8 cellular contexts compared by ENCODE assay signal in genomic region chr17:67995568-67996191, GRCh38. TPM values are rescaled to one million over a fixed set of nuclear protein-coding genes. Genes with fewer than 3 reads are reported as not detected.
DNase-seq lines count a peak whose midpoint lies in the region; ATAC-seq and TF ChIP-seq lines count a peak whose summit lies in the region.

No MANE protein-coding gene starts in this region.

- peaks cover 7% of the 10 kb centered on the region for H3K79me2 ChIP-seq in trophoblast cell (ENCODE audit: control insufficient read depth, insufficient read depth, low read length, poor library complexity)

- H3K36me3 ChIP-seq in HAP-1 (replicated peaks) (peaks cover 3% of the 10 kb centered on the region; the same call in 1 of the 2 replicates), trophoblast cell (ENCODE audit: control insufficient read depth in 1 of 2, insufficient read depth in 2 of 2, low read length in 2 of 2) (no peaks in the 10 kb centered on the region)

- peaks cover 23% of the 10 kb centered on the region for H3K4me1 ChIP-seq in HAP-1
- H3K4me1 ChIP-seq in trophoblast cell (ENCODE audit: control insufficient read depth in 1 of 2, insufficient read depth in 2 of 2, low read length in 2 of 2): peaks cover 4 to 9% of the 10 kb centered on the region in 2 experiments

- peak overlapping the region; percentile 99 for H3K4me2 ChIP-seq in trophoblast cell (ENCODE audit: low read length)

- peaks cover 9% of the 10 kb centered on the region for H3K79me1 ChIP-seq in trophoblast cell (ENCODE audit: low read length)

- peaks cover 35% of the 10 kb centered on the region for H3K4me1 Mint-ChIP-seq in activated T-cell treated with anti-CD3 and anti-CD28 coated beads, Interleukin-2, amount 50 U/mL, for 72 hours (ENCODE audit: low read depth)

- no peak overlapping the region for H3K27ac ChIP-seq in trophoblast cell (ENCODE audit: low read depth, low read length)

- peaks cover 8 to 13% of the 10 kb centered on the region in 2 donors for H3K36me3 Mint-ChIP-seq in activated T-cell treated with anti-CD3 and anti-CD28 coated beads, Interleukin-2, amount 50 U/mL, for 72 hours (ENCODE audit: insufficient read depth in 2 of 2)

- peak overlapping the region; percentile 64 for H3K4me3 ChIP-seq in AG10803 (ENCODE audit: low read length)
- H3K4me3 ChIP-seq in HAP-1: peak overlapping the region; percentile 35
- H3K4me3 ChIP-seq in trophoblast cell (ENCODE audit: low read depth, low read length): peak overlapping the region; percentile 51

- H3K4ac ChIP-seq in trophoblast cell (ENCODE audit: low read depth, low read length): no peak overlapping the region

- H2BK5ac ChIP-seq in trophoblast cell (ENCODE audit: low read depth, low read length, poor library complexity): no peak overlapping the region

- H3K27ac Mint-ChIP-seq in activated T-cell treated with anti-CD3 and anti-CD28 coated beads, Interleukin-2, amount 50 U/mL, for 72 hours: peak overlapping the region; percentile 82

- peaks cover 24% of the 10 kb centered on the region for H3K27me3 Mint-ChIP-seq in activated T-cell treated with anti-CD3 and anti-CD28 coated beads, Interleukin-2, amount 50 U/mL, for 72 hours (ENCODE audit: low read depth)

- in situ Hi-C loops in HAP-1 (cut with MboI; ENCODE audit: low sequenced_read_pairs): loop anchor here (25.0 kb wide), 1 partner anchor 767 kb away; no protein-coding TSS in a partner anchor

- no peak overlapping the region for H2BK120ac ChIP-seq in trophoblast cell (ENCODE audit: insufficient read depth, low read length, poor library complexity)

- no peak overlapping the region for H2AFZ ChIP-seq in trophoblast cell (ENCODE audit: insufficient read depth, low read length, poor library complexity)

- H3K9me3 Mint-ChIP-seq in activated T-cell treated with anti-CD3 and anti-CD28 coated beads, Interleukin-2, amount 50 U/mL, for 72 hours: no peaks in the 10 kb centered on the region

- peak in 1 of 2 donors; percentile 10 for ATAC-seq in activated T-cell treated with anti-CD3 and anti-CD28 coated beads, Interleukin-2, amount 50 U/mL, for 72 hours (replicated peaks in 1 of 2)
- ATAC-seq in Right ventricle myocardium inferior (peak; percentile 23), HG03520 (IDR thresholded peaks at IDR 0.05; ENCODE audit: unreplicated experiment) (no peak)

- no peak overlapping the region for H3K9ac ChIP-seq in trophoblast cell (ENCODE audit: low read length)

- no peak overlapping the region for H3K14ac ChIP-seq in trophoblast cell (ENCODE audit: low read length)

- no peak overlapping the region for H3K23ac ChIP-seq in trophoblast cell (ENCODE audit: low read length)

- DNase-seq in AG10803 (ENCODE audit: low read depth) (no peak), HAP-1 (ENCODE audit: low spot score in 2 of 2) (peak; percentile 38 to 65), Right ventricle myocardium inferior (ENCODE audit: missing footprints) (no peak), trophoblast cell (no peak), MV-4-11 (lab: John Stamatoyannopoulos, UW) (no peak), NCI-H1436 treated with DMSO at 0.1 percent for 48 hours (lab: John Stamatoyannopoulos, UW) (no peak)
- DNase-seq in activated T-cell treated with anti-CD3 and anti-CD28 coated beads, Interleukin-2, amount 50 U/mL, for 72 hours: peak; percentile 44 to 48

- H3K27me3 ChIP-seq in HAP-1 (ENCODE audit: low read depth): no peaks in the 10 kb centered on the region
- no peaks in the 10 kb centered on the region for H3K27me3 ChIP-seq in trophoblast cell (ENCODE audit: insufficient read depth, low read length)

- no peak overlapping the region for H4K8ac ChIP-seq in trophoblast cell (ENCODE audit: low read depth, low read length)

- WGBS in trophoblast cell (ENCODE audit: extremely low coverage, insufficient coverage, insufficient read length): no CpG with 5 or more reads among the region's 43 CpGs

- no peak overlapping the region for H2BK12ac ChIP-seq in trophoblast cell (ENCODE audit: low read length)

- H3K4me3 Mint-ChIP-seq in activated T-cell treated with anti-CD3 and anti-CD28 coated beads, Interleukin-2, amount 50 U/mL, for 72 hours: peak overlapping the region; percentile 89 to 97

- H4K91ac ChIP-seq in trophoblast cell (ENCODE audit: low read depth, low read length): no peak overlapping the region

- no peak overlapping the region for H3K18ac ChIP-seq in trophoblast cell (ENCODE audit: low read length)

- no peak for TF ChIP-seq CTCF in AG10803 (conservative IDR thresholded peaks at IDR 0.05; ENCODE audit: low read length)

- H3K9me3 ChIP-seq in HAP-1: no peaks in the 10 kb centered on the region; the same call in 1 of the 2 replicates
- H3K9me3 ChIP-seq in trophoblast cell (ENCODE audit: insufficient read depth, low read depth, low read length): no peaks in the 10 kb centered on the region

- no peak overlapping the region for H2AK5ac ChIP-seq in trophoblast cell (ENCODE audit: low read length)

- intact Hi-C loops in Right ventricle myocardium inferior (cut with DNase I): no loop called here

- H4K12ac ChIP-seq in trophoblast cell (ENCODE audit: low read depth, low read length): no peak overlapping the region

RNA-seq across cellular contexts. Expression of gene C17orf58, which starts 0.6 kb away (rescaled TPM):
- 10 to 100 TPM; 16.2 to 24.8 TPM for total RNA-seq in activated T-cell treated with anti-CD3 and anti-CD28 coated beads, Interleukin-2, amount 50 U/mL, for 72 hours
- total RNA-seq in Right ventricle myocardium inferior: 8.3 TPM
- polyA plus RNA-seq in trophoblast cell (2013): 7.4 and 8.3 TPM in 2 replicates

RNA-seq across cellular contexts. Expression of gene KPNA2, which starts 39.9 kb away (rescaled TPM):
- total RNA-seq in activated T-cell treated with anti-CD3 and anti-CD28 coated beads, Interleukin-2, amount 50 U/mL, for 72 hours: 100 to 1,000 TPM; 193 to 201 TPM
- total RNA-seq in Right ventricle myocardium inferior: 20.8 TPM
- polyA plus RNA-seq in trophoblast cell (2013): 215 and 223 TPM in 2 replicates

Comparison
In these comparisons a context has a peak if more than half of its experiments do, and no peak if none do; other contexts are left out.
1. DNase-seq: peak in HAP-1 (2 of 2) and activated T-cell treated with anti-CD3 and anti-CD28 coated beads, Interleukin-2, amount 50 U/mL, for 72 hours (2 of 2); none in AG10803 (single experiment), Right ventricle myocardium inferior (single experiment), trophoblast cell (0 of 2), MV-4-11 (single experiment) and NCI-H1436 treated with DMSO at 0.1 percent for 48 hours (single experiment).
2. Peak in every context shown above with its lines, with median percentiles within 50 percentile points of each other: H3K4me3 ChIP-seq.